ENCODE assay signal across 8 cellular contexts in the genomic region with DNA sequence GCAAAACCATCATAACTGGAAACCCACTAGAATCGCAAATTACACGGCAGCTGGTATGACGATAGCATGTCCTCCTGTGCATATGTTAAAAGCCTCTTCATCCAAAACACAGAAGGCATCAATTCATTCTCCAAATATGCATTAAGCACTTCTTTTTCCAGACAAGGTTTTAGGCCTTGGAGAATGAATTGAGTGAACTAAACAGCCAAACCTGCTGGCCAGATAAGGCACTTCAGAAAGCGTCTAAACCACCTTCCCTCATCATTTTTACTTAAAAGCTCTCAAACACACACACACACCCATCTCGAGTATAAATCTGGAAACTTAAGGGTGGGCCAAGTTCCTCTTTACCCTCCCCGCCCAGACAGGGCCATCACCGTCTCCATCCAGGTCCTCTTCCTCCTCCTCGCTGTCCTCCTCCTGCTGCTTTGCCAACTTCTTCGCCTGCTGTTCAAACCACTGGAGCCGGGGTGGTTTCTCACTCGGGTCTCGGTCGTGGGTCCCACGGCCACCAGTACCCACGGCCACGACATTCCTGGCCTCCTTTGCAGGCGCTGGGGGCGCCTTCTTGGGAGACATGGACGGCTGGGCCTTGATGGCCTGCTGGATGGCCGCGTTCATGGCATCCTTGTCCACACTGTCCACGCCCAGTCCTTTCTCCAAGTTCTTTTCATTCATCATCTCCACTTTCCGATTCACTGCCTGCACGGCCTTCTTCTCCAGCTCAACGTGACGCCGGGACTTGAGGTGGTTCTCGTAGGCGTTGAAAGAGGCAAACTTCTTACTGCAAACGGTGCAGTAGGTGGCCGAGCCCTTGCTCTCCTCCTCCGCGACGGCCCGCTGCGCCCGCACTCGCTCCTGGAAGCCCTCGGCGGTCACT. TPM values are rescaled to one million over a fixed set of nuclear protein-coding genes. Genes with fewer than 3 reads are reported as not detected.
A peak's percentile ranks its signal among the peaks of the same experiment; 100 is the strongest.
DNase-seq lines count a peak whose midpoint lies in the region; TF ChIP-seq lines count a peak whose summit lies in the region.

No MANE protein-coding gene starts in this region.

- H3K27ac ChIP-seq in HUES64 (ENCODE audit: low read depth, low read length) (peak overlapping the region; percentile 31; the same call in 1 of the 2 replicates), right atrium auricular region (peak overlapping the region; percentile 86 to 89)

- peak overlapping the region; percentile 89 for H3K27ac Mint-ChIP-seq in activated T-helper 2 cell treated with anti-CD3 and anti-CD28 coated beads, Interferon-gamma antibody, Interleukin-2, Interleukin-4, amounts not matched to agents 10 μg/mL and 5 μg/mL and 100 μg/mL, durations not matched to agents 14 hours and 24 hours and 36 hours

- H3K4me1 ChIP-seq in HUES64 (ENCODE audit: insufficient read depth, low read length) (peaks cover 6% of the 10 kb centered on the region; the same call in 1 of the 2 replicates), right atrium auricular region (peaks cover 0 to 77% of the 10 kb centered on the region in 2 donors), skeletal muscle satellite cell (ENCODE audit: control insufficient read depth, insufficient read depth, low read length) (peaks cover 58% of the 10 kb centered on the region)

- H3K9ac ChIP-seq in HUES64 (ENCODE audit: low read depth, low read length) (peak overlapping the region; percentile 85), skeletal muscle satellite cell (ENCODE audit: low read depth, low read length) (peak overlapping the region; percentile 98)

- 8% methylated on average over 40 of the region's 40 CpGs for WGBS in HUES64

- CTCF ChIA-PET in AG04449 (lab: Yijun Ruan, JAX) = interaction anchor here (0.7 to 1.8 kb wide), 4 partner anchors 9 to 79 kb away, joined by 3 to 12 read pairs (median 3); no protein-coding TSS in a partner anchor

- no peak for TF ChIP-seq CTCF in AG04449 (IDR thresholded peaks at IDR 0.05; ENCODE audit: insufficient read depth, low read length, missing control alignments)
- TF ChIP-seq CTCF in right atrium auricular region (IDR thresholded peaks at IDR 0.05) = no peak

- H3K36me3 ChIP-seq in HUES64 (ENCODE audit: insufficient read depth, low read length) (peaks cover 38% of the 10 kb centered on the region), right atrium auricular region (peaks cover 31% of the 10 kb centered on the region), skeletal muscle satellite cell (ENCODE audit: insufficient read depth, low read length) (peaks cover 33% of the 10 kb centered on the region)

- no peaks in the 10 kb centered on the region for H3K9me3 Mint-ChIP-seq in activated T-helper 2 cell treated with anti-CD3 and anti-CD28 coated beads, Interferon-gamma antibody, Interleukin-2, Interleukin-4, amounts not matched to agents 10 μg/mL and 5 μg/mL and 100 μg/mL, durations not matched to agents 14 hours and 24 hours and 36 hours

- H3K27me3 ChIP-seq in HUES64 (ENCODE audit: insufficient read depth, low read length) (no peaks in the 10 kb centered on the region), right atrium auricular region (no peaks in the 10 kb centered on the region), skeletal muscle satellite cell (ENCODE audit: control insufficient read depth, insufficient read depth, low read length) (no peaks in the 10 kb centered on the region)

- no peaks in the 10 kb centered on the region for H3K27me3 Mint-ChIP-seq in activated T-helper 2 cell treated with anti-CD3 and anti-CD28 coated beads, Interferon-gamma antibody, Interleukin-2, Interleukin-4, amounts not matched to agents 10 μg/mL and 5 μg/mL and 100 μg/mL, durations not matched to agents 14 hours and 24 hours and 36 hours (ENCODE audit: low read depth)

- H3K4me1 Mint-ChIP-seq in activated T-helper 2 cell treated with anti-CD3 and anti-CD28 coated beads, Interferon-gamma antibody, Interleukin-2, Interleukin-4, amounts not matched to agents 10 μg/mL and 5 μg/mL and 100 μg/mL, durations not matched to agents 14 hours and 24 hours and 36 hours (ENCODE audit: low read depth) = peaks cover 63% of the 10 kb centered on the region

- H3K9me3 ChIP-seq in HUES64 (ENCODE audit: insufficient read depth, low read depth, low read length) (no peaks in the 10 kb centered on the region), right atrium auricular region (no peaks in the 10 kb centered on the region), skeletal muscle satellite cell (replicated peaks; ENCODE audit: low read length) (no peaks in the 10 kb centered on the region)

- intact Hi-C loops in activated T-helper 2 cell treated with anti-CD3 and anti-CD28 coated beads, Interferon-gamma antibody, Interleukin-2, Interleukin-4, amounts not matched to agents 10 μg/mL and 5 μg/mL and 100 μg/mL, durations not matched to agents 14 hours and 24 hours and 36 hours (cut with micrococcal nuclease) = loop anchor here (1.0 to 5.0 kb wide), 2 partner anchors 9 to 87 kb away; no protein-coding TSS in a partner anchor

- H3K4me2 ChIP-seq in skeletal muscle satellite cell (ENCODE audit: low read length) = peak overlapping the region; percentile 92

- peak overlapping the region; percentile 99 for H3K4me3 Mint-ChIP-seq in activated T-helper 2 cell treated with anti-CD3 and anti-CD28 coated beads, Interferon-gamma antibody, Interleukin-2, Interleukin-4, amounts not matched to agents 10 μg/mL and 5 μg/mL and 100 μg/mL, durations not matched to agents 14 hours and 24 hours and 36 hours (ENCODE audit: low read depth)

- DNase-seq in AG04449 (ENCODE audit: low read depth, low spot score) (no peak), right atrium auricular region (ENCODE audit: low spot score) (no peak), NCI-H1694 treated with DMSO at 0.1 percent for 48 hours (lab: John Stamatoyannopoulos, UW) (no peak), AML-193 (lab: John Stamatoyannopoulos, UW) (no peak), cerebellum (ENCODE audit: low spot score) (no peak)
- DNase-seq in activated T-helper 2 cell treated with anti-CD3 and anti-CD28 coated beads, Interferon-gamma antibody, Interleukin-2, Interleukin-4, amounts not matched to agents 10 μg/mL and 5 μg/mL and 100 μg/mL, durations not matched to agents 14 hours and 24 hours and 36 hours (ENCODE audit: low spot score) = peak; percentile 13

- H3K36me3 Mint-ChIP-seq in activated T-helper 2 cell treated with anti-CD3 and anti-CD28 coated beads, Interferon-gamma antibody, Interleukin-2, Interleukin-4, amounts not matched to agents 10 μg/mL and 5 μg/mL and 100 μg/mL, durations not matched to agents 14 hours and 24 hours and 36 hours (ENCODE audit: low read depth) = peaks cover 64% of the 10 kb centered on the region

- H3K4me3 ChIP-seq in AG04449 (ENCODE audit: low read depth, low read length) (peak overlapping the region; percentile 91), HUES64 (ENCODE audit: low read length) (peak overlapping the region; percentile 86), right atrium auricular region (peak overlapping the region; percentile 68 to 95), skeletal muscle satellite cell (ENCODE audit: low read length) (peak overlapping the region; percentile 90)

- POLR2A ChIA-PET in AG04449 (lab: Yijun Ruan, JAX) = interaction anchor here (0.6 kb wide), 1 partner anchor 653 kb away, joined by 3 read pairs; no protein-coding TSS in a partner anchor

RNA-seq across cellular contexts. Expression of gene ZNF622, which starts 0.7 kb away (rescaled TPM):
- polyA plus RNA-seq in HUES64 (2013, experiment 1 of 2) = 25.6 TPM
- 24.9 TPM for polyA plus RNA-seq in HUES64 (2013, experiment 2 of 2)
- total RNA-seq in activated T-helper 2 cell treated with anti-CD3 and anti-CD28 coated beads, Interferon-gamma antibody, Interleukin-2, Interleukin-4, amounts not matched to agents 10 μg/mL and 5 μg/mL and 100 μg/mL, durations not matched to agents 14 hours and 24 hours and 36 hours = 41.4 and 42.3 TPM in 2 replicates
- total RNA-seq in right atrium auricular region (10 to 100 TPM; 36.7 to 54.9 TPM), cerebellum (15.8 TPM)
- 36.5 and 53.5 TPM in 2 replicates for total RNA-seq in skeletal muscle satellite cell (2012; rRNA removed)
